In genomic region chrX:72100824-72101351, GRCh38 we compare ENCODE assay signal across 8 cellular contexts. TPM values are rescaled to one million over a fixed set of nuclear protein-coding genes. Genes with fewer than 3 reads are reported as not detected.
DNase-seq lines count a peak whose midpoint lies in the region; ATAC-seq, FAIRE-seq and TF ChIP-seq lines count a peak whose summit lies in the region.

No MANE protein-coding gene starts in this region.

- DNase-seq in T-helper 22 cell (ENCODE audit: low read depth) (peak; percentile 70), amniotic epithelial cell (ENCODE audit: low read depth) (peak; percentile 22), urothelium cell line (ENCODE audit: low spot score) (no peak), adrenal gland (no peak), ureter (ENCODE audit: low spot score) (no peak)
- peak in 2 of 3 experiments; percentile 20 to 41 for DNase-seq in stimulated activated CD4-positive, alpha-beta T cell treated with anti-CD3 and anti-CD28 coated beads, TNF-alpha, amount 100 ng/mL, for 4 hours (ENCODE audit: low read depth in 3 of 3)

- WGBS in adrenal gland, 4 donors: 62 to 80% (median 73%) methylated on average over 5 to 9 of the region's 9 CpGs

- no peak for TF ChIP-seq POLR2A in adrenal gland (IDR thresholded peaks at IDR 0.05)

- no peaks in the 10 kb centered on the region for H3K4me1 ChIP-seq in adrenal gland (replicated peaks in 1 of 2)

- intact Hi-C loops in adrenal gland (cut with DNase I): no loop called here

- ATAC-seq in GM18909 (IDR thresholded peaks at IDR 0.05; ENCODE audit: poor library complexity, unreplicated experiment) (peak; percentile 79), HG03060 (IDR thresholded peaks at IDR 0.05; ENCODE audit: low read depth, unreplicated experiment) (peak; percentile 51)

- H3K4me3 ChIP-seq in adrenal gland: no peak overlapping the region

- TF ChIP-seq CTCF in adrenal gland (IDR thresholded peaks at IDR 0.05): no peak

- H3K27ac ChIP-seq in adrenal gland: no peak overlapping the region

- H3K9me3 ChIP-seq in adrenal gland (replicated peaks in 1 of 3): no peaks in the 10 kb centered on the region

- no peaks in the 10 kb centered on the region for H3K36me3 ChIP-seq in adrenal gland (replicated peaks in 1 of 2)

- H3K27me3 ChIP-seq in adrenal gland: peaks cover 30% of the 10 kb centered on the region

- FAIRE-seq in urothelium cell line (lab: Jason Lieb, UNC): no peak

RNA-seq across cellular contexts. Expression of gene RTL5, which starts 30.8 kb away (rescaled TPM):
- total RNA-seq in adrenal gland (1 to 10 TPM; 1.3 to 6.8 (median 4.6) TPM), ureter (9.8 TPM)
- 1 to 10 TPM; 2.8 to 7.5 (median 5.3) TPM for polyA plus RNA-seq in adrenal gland

Comparison
In these comparisons a context has a peak if more than half of its experiments do, and no peak if none do; other contexts are left out.
1. DNase-seq: peak in T-helper 22 cell (single experiment), amniotic epithelial cell (single experiment) and stimulated activated CD4-positive, alpha-beta T cell treated with anti-CD3 and anti-CD28 coated beads, TNF-alpha, amount 100 ng/mL, for 4 hours (2 of 3); none in urothelium cell line (single experiment), adrenal gland (0 of 7) and ureter (single experiment).